ENCODE assay signal across 16 cellular contexts in the genomic region with DNA sequence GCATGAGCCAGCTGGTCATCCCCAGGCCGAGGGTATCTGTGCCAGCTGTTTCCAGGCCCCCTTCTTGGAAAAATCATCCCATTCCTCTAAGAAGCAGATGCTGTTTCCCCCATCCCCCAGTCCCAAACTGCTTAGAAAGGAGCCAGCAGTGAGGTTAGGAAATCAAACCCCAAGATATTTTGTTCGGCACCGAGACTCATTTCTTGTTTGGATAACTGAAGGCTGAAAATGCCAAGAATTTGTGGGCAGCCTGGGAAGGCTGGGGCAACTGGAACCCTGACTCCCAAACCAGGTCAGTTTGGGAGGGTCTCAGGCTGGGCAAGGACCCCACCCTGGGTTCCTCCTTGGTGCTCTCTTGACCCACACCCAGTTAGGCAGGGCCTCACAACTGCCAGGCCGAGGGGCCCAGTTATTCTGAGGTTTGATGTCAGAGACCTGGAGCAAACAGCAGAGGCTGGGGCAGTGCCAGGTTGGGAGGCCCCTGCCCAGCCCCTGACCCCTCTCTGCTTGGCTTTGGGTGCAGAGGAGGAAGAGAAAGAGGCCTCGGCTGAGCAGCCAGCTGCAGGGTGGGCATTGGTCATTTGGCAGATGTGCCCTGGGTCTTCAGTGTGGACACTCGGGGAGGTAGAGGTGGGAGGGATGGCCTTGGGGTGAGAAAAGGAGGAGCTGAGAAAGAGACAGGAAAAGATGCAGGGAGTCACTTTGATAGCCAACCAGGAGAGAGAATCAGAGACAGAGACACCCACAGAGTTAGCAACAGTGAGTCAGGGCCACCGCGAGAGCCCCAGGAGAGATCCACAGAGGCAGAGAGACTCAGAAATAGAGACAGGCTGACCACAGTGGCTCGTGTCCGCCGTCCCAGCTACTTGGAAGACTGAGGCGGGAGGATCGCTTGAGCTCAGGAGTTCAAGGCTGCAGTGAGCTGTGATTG. TPM values are rescaled to one million over a fixed set of nuclear protein-coding genes. Genes with fewer than 3 reads are reported as not detected.
A peak's percentile ranks its signal among the peaks of the same experiment; 100 is the strongest.
DNase-seq lines count a peak whose midpoint lies in the region; ATAC-seq and TF ChIP-seq lines count a peak whose summit lies in the region.
"Had no signal": no experiment of that assay in that cellular context is flagged by ENCODE, and none has a peak within 500 bp of the region (broad histone marks: within the 10 kb centered on the region; RNA-seq: fewer than 3 reads in every experiment).

No MANE protein-coding gene starts in this region.

- H3K4me3 ChIP-seq in tibial nerve (no peak overlapping the region), vagina (no peak overlapping the region)
- H3K4me3 ChIP-seq: adrenal gland, dorsolateral prefrontal cortex, GM12878, sigmoid colon had no signal

- H3K4me1 ChIP-seq in tibial nerve = peaks cover 0 to 51% (median 10%) of the 10 kb centered on the region in 4 donors
- H3K4me1 ChIP-seq in vagina = peaks cover 8% of the 10 kb centered on the region
- H3K4me1 ChIP-seq: foreskin keratinocyte, sigmoid colon had no signal

- H3K27me3 Mint-ChIP-seq in chondrocyte (ENCODE audit: low read depth) = peaks cover 6% of the 10 kb centered on the region

- TF ChIP-seq EP300 in tibial nerve (IDR thresholded peaks at IDR 0.05) = no peak

- intact Hi-C loops in vagina (cut with DNase I) = no loop called here

- H3K36me3 Mint-ChIP-seq in chondrocyte (ENCODE audit: low read depth) = no peaks in the 10 kb centered on the region
- H3K36me3 Mint-ChIP-seq: naive B cell had no signal

- H3K4me3 Mint-ChIP-seq in chondrocyte (ENCODE audit: unreplicated experiment) = no peak overlapping the region

- ATAC-seq in GM18867 (IDR thresholded peaks at IDR 0.05; ENCODE audit: unreplicated experiment) = no peak
- ATAC-seq: foreskin keratinocyte, GM12878 had no signal

- peak; percentile 7 for DNase-seq in activated CD4-positive, alpha-beta T cell treated with anti-CD3 and anti-CD28 coated beads for 48 hours
- no peak for DNase-seq in activated CD4-positive, alpha-beta T cell treated with anti-CD3 and anti-CD28 coated beads, Interleukin-2, amount 50 U/mL, for 48 hours
- DNase-seq in chondrocyte (ENCODE audit: low spot score) = no peak
- peak; percentile 88 for DNase-seq in mesenteric fat pad (ENCODE audit: low spot score)
- peak; percentile 53 to 64 for DNase-seq in tibial nerve (ENCODE audit: low spot score in 2 of 2)
- no peak for DNase-seq in vagina (ENCODE audit: extremely low spot score in 2 of 2)
- no peak for DNase-seq in NCI-H2081 treated with DMSO at 0.1 percent for 48 hours (lab: John Stamatoyannopoulos, UW)
- DNase-seq: dorsolateral prefrontal cortex, foreskin keratinocyte, naive B cell, sigmoid colon, SK-N-SH had no signal

- H3K27ac ChIP-seq in tibial nerve (peak overlapping the region in 3 of 4 donors; percentile 35 to 83 (median 80)), vagina (no peak overlapping the region)
- H3K27ac ChIP-seq: foreskin keratinocyte, sigmoid colon had no signal

- TF ChIP-seq POLR2A in tibial nerve (IDR thresholded peaks at IDR 0.05) (no peak), vagina (IDR thresholded peaks at IDR 0.05) (no peak)

- H3K4me1 Mint-ChIP-seq in chondrocyte (ENCODE audit: low read depth) = peaks cover 24% of the 10 kb centered on the region

- H3K36me3 ChIP-seq in tibial nerve (no peaks in the 10 kb centered on the region), vagina (no peaks in the 10 kb centered on the region)
- H3K36me3 ChIP-seq: adrenal gland, sigmoid colon had no signal

- H3K9me3 Mint-ChIP-seq in chondrocyte (ENCODE audit: low read depth) = no peaks in the 10 kb centered on the region
- H3K9me3 Mint-ChIP-seq: naive B cell had no signal

- peak overlapping the region; percentile 89 for H3K27ac Mint-ChIP-seq in chondrocyte (ENCODE audit: unreplicated experiment)

- H3K27me3 ChIP-seq in tibial nerve = no peaks in the 10 kb centered on the region
- no peaks in the 10 kb centered on the region for H3K27me3 ChIP-seq in vagina
- H3K27me3 ChIP-seq: adrenal gland had no signal

- H3K9me3 ChIP-seq in tibial nerve (no peaks in the 10 kb centered on the region), vagina (no peaks in the 10 kb centered on the region)
- H3K9me3 ChIP-seq: adrenal gland, sigmoid colon, SK-N-SH had no signal

- no peak for TF ChIP-seq CTCF in chondrocyte (IDR thresholded peaks at IDR 0.05)
- TF ChIP-seq CTCF in tibial nerve (IDR thresholded peaks at IDR 0.05) = no peak
- no peak for TF ChIP-seq CTCF in vagina (IDR thresholded peaks at IDR 0.05)

- 37 to 40% methylated on average over 13 of the region's 13 CpGs for WGBS in tibial nerve, 2 donors

RNA-seq across cellular contexts. Expression of a gene that starts 5.0 kb away (rescaled TPM):
- total RNA-seq in chondrocyte (0.12 TPM in 1 of 3 replicates, not detected in the others), mesenteric fat pad (0.42 TPM), tibial nerve (1 to 10 TPM in 3 of 4 donors, under 1 TPM in 1; 0.63 to 4.7 (median 1.3) TPM), vagina (0.98 TPM)
- total RNA-seq: foreskin keratinocyte, GM12878, temporal lobe had no signal

Comparison
In these comparisons a context has a peak if more than half of its experiments do, and no peak if none do; other contexts are left out.
1. DNase-seq: peak in activated CD4-positive, alpha-beta T cell treated with anti-CD3 and anti-CD28 coated beads for 48 hours (single experiment), mesenteric fat pad (single experiment) and tibial nerve (2 of 2); none in activated CD4-positive, alpha-beta T cell treated with anti-CD3 and anti-CD28 coated beads, Interleukin-2, amount 50 U/mL, for 48 hours (0 of 2), chondrocyte (single experiment), vagina (0 of 2) and NCI-H2081 treated with DMSO at 0.1 percent for 48 hours (single experiment).